In the genomic region with DNA sequence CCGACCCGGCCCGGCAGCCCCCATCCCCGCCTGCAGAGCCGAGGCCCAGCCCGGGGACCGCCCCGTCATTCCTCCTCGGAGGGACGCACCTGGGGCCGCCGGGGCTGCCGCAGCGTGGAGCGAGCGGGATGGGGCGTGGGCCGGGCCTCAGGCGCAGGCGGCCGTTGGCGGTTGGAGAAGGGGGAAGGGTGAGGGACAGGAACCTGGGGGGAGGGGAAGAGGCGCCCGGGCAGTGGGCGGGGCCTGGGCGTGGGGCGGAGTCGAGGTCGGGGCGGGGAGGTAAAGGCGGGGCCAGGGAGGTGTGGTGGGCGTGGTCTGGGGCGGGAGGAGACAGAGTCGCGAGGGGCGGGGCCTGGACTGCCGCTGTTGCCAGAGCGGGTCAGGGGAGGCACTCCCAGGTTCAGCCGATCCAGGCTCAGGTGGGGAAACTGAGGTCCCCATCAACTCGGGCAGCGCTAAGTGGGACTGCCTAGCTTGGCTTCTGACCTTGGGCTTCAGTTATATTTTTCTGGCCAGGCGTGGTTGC, we compare ENCODE assay signal across 8 cellular contexts. TPM values are rescaled to one million over a fixed set of nuclear protein-coding genes. Genes with fewer than 3 reads are reported as not detected.
DNase-seq lines count a peak whose midpoint lies in the region; ATAC-seq and TF ChIP-seq lines count a peak whose summit lies in the region.

A gene with protein sequence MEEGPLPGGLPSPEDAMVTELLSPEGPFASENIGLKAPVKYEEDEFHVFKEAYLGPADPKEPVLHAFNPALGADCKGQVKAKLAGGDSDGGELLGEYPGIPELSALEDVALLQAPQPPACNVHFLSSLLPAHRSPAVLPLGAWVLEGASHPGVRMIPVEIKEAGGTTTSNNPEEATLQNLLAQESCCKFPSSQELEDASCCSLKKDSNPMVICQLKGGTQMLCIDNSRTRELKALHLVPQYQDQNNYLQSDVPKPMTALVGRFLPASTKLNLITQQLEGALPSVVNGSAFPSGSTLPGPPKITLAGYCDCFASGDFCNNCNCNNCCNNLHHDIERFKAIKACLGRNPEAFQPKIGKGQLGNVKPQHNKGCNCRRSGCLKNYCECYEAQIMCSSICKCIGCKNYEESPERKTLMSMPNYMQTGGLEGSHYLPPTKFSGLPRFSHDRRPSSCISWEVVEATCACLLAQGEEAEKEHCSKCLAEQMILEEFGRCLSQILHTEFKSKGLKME (minus strand): TSS at position 190 of the 526 bp plus-strand sequence. CDS start 860 bp downstream, outside the sequence.

- no peak for TF ChIP-seq CTCF in neural crest cell (conservative IDR thresholded peaks at IDR 0.05)

- H3K4me1 Mint-ChIP-seq in IgD-negative memory B cell, result peaks cover 2 to 9% (median 5%) of the 10 kb centered on the region in 3 donors
- no peaks in the 10 kb centered on the region for H3K4me1 Mint-ChIP-seq in activated T-helper 1 cell treated with anti-CD3 and anti-CD28 coated beads, Interleukin-12 subunit alpha, Interleukin-12 subunit beta, Interleukin-2, Interleukin-4 antibody, amounts not matched to agents 30 ng/mL and 10 ng/mL and 1 ng/mL, durations not matched to agents 14 hours and 24 hours and 36 hours (ENCODE audit: low read depth)
- H3K4me1 Mint-ChIP-seq in neural crest cell, result peaks cover 33% of the 10 kb centered on the region
- H3K4me1 Mint-ChIP-seq in stimulated activated naive CD8-positive, alpha-beta T cell treated with anti-CD3 and anti-CD28 coated beads, Interleukin-15, amount 100 ng/mL, for 72 hours, result peaks cover 24% of the 10 kb centered on the region

- no peaks in the 10 kb centered on the region for H3K9me3 Mint-ChIP-seq in IgD-negative memory B cell
- H3K9me3 Mint-ChIP-seq in activated T-helper 1 cell treated with anti-CD3 and anti-CD28 coated beads, Interleukin-12 subunit alpha, Interleukin-12 subunit beta, Interleukin-2, Interleukin-4 antibody, amounts not matched to agents 30 ng/mL and 10 ng/mL and 1 ng/mL, durations not matched to agents 14 hours and 24 hours and 36 hours, result no peaks in the 10 kb centered on the region
- no peaks in the 10 kb centered on the region for H3K9me3 Mint-ChIP-seq in neural crest cell
- no peaks in the 10 kb centered on the region for H3K9me3 Mint-ChIP-seq in stimulated activated naive CD8-positive, alpha-beta T cell treated with anti-CD3 and anti-CD28 coated beads, Interleukin-15, amount 100 ng/mL, for 72 hours

- no peaks in the 10 kb centered on the region for H3K36me3 Mint-ChIP-seq in IgD-negative memory B cell
- peaks cover 4% of the 10 kb centered on the region for H3K36me3 Mint-ChIP-seq in activated T-helper 1 cell treated with anti-CD3 and anti-CD28 coated beads, Interleukin-12 subunit alpha, Interleukin-12 subunit beta, Interleukin-2, Interleukin-4 antibody, amounts not matched to agents 30 ng/mL and 10 ng/mL and 1 ng/mL, durations not matched to agents 14 hours and 24 hours and 36 hours (ENCODE audit: low read depth)
- H3K36me3 Mint-ChIP-seq in neural crest cell (ENCODE audit: low read depth), result no peaks in the 10 kb centered on the region

- H3K27me3 Mint-ChIP-seq in IgD-negative memory B cell (no peaks in the 10 kb centered on the region), neural crest cell (ENCODE audit: low read depth) (peaks cover 12% of the 10 kb centered on the region)
- H3K27me3 Mint-ChIP-seq in activated T-helper 1 cell treated with anti-CD3 and anti-CD28 coated beads, Interleukin-12 subunit alpha, Interleukin-12 subunit beta, Interleukin-2, Interleukin-4 antibody, amounts not matched to agents 30 ng/mL and 10 ng/mL and 1 ng/mL, durations not matched to agents 14 hours and 24 hours and 36 hours (ENCODE audit: insufficient read depth), result no peaks in the 10 kb centered on the region
- no peaks in the 10 kb centered on the region for H3K27me3 Mint-ChIP-seq in stimulated activated naive CD8-positive, alpha-beta T cell treated with anti-CD3 and anti-CD28 coated beads, Interleukin-15, amount 100 ng/mL, for 72 hours

- H3K4me3 Mint-ChIP-seq in IgD-negative memory B cell, result peak within 1 kb of the TSS; percentile 68 to 91 (median 83)
- H3K4me3 Mint-ChIP-seq in activated T-helper 1 cell treated with anti-CD3 and anti-CD28 coated beads, Interleukin-12 subunit alpha, Interleukin-12 subunit beta, Interleukin-2, Interleukin-4 antibody, amounts not matched to agents 30 ng/mL and 10 ng/mL and 1 ng/mL, durations not matched to agents 14 hours and 24 hours and 36 hours, result peak within 1 kb of the TSS; percentile 75
- peak within 1 kb of the TSS; percentile 58 for H3K4me3 Mint-ChIP-seq in neural crest cell
- peak within 1 kb of the TSS; percentile 74 to 77 for H3K4me3 Mint-ChIP-seq in stimulated activated naive CD8-positive, alpha-beta T cell treated with anti-CD3 and anti-CD28 coated beads, Interleukin-15, amount 100 ng/mL, for 72 hours

- ATAC-seq in stimulated activated naive CD8-positive, alpha-beta T cell treated with anti-CD3 and anti-CD28 coated beads, Interleukin-15, amount 100 ng/mL, for 72 hours, result peak; percentile 87
- ATAC-seq in HG03135 (IDR thresholded peaks at IDR 0.05; ENCODE audit: unreplicated experiment), result no peak

- peak; percentile 87 for DNase-seq in GDM1 (lab: John Stamatoyannopoulos, UW)
- DNase-seq in RPMI7951 (ENCODE audit: low read depth), result peak; percentile 68
- peak; percentile 83 for DNase-seq in activated T-helper 1 cell treated with anti-CD3 and anti-CD28 coated beads, Interleukin-12 subunit alpha, Interleukin-12 subunit beta, Interleukin-2, Interleukin-4 antibody, amounts not matched to agents 30 ng/mL and 10 ng/mL and 1 ng/mL, durations not matched to agents 14 hours and 24 hours and 36 hours (ENCODE audit: low spot score)
- peak; percentile 8 for DNase-seq in fibroblast of peridontal ligament (ENCODE audit: extremely low read depth)
- DNase-seq in neural crest cell (ENCODE audit: low read depth, low spot score), result peak; percentile 96
- peak; percentile 89 to 91 for DNase-seq in stimulated activated naive CD8-positive, alpha-beta T cell treated with anti-CD3 and anti-CD28 coated beads, Interleukin-15, amount 100 ng/mL, for 72 hours

- H3K27ac Mint-ChIP-seq in IgD-negative memory B cell (peak within 1 kb of the TSS in 1 of 3 donors; percentile 80), neural crest cell (ENCODE audit: unreplicated experiment) (no peak within 1 kb of the TSS)
- H3K27ac Mint-ChIP-seq in activated T-helper 1 cell treated with anti-CD3 and anti-CD28 coated beads, Interleukin-12 subunit alpha, Interleukin-12 subunit beta, Interleukin-2, Interleukin-4 antibody, amounts not matched to agents 30 ng/mL and 10 ng/mL and 1 ng/mL, durations not matched to agents 14 hours and 24 hours and 36 hours, result no peak within 1 kb of the TSS
- peak within 1 kb of the TSS; percentile 4 to 40 for H3K27ac Mint-ChIP-seq in stimulated activated naive CD8-positive, alpha-beta T cell treated with anti-CD3 and anti-CD28 coated beads, Interleukin-15, amount 100 ng/mL, for 72 hours

- intact Hi-C loops in activated T-helper 1 cell treated with anti-CD3 and anti-CD28 coated beads, Interleukin-12 subunit alpha, Interleukin-12 subunit beta, Interleukin-2, Interleukin-4 antibody, amounts not matched to agents 30 ng/mL and 10 ng/mL and 1 ng/mL, durations not matched to agents 14 hours and 24 hours and 36 hours (cut with micrococcal nuclease), result loop anchor here (1.0 to 10.0 kb wide), 5 partner anchors 88 to 923 kb away; partner anchors contain the start of genes IGHMBP2, LTO1, MRPL21 and PPP6R3

RNA-seq across cellular contexts. Expression of the gene that starts here (rescaled TPM):
- 5.1 TPM for polyA plus RNA-seq in IgD-negative memory B cell
- total RNA-seq in RPMI7951 (2014; rRNA removed; shearing (Covaris generic)), result 0.96 and 1.1 TPM in 2 replicates
- 1.0 and 2.1 TPM in 2 replicates for total RNA-seq in activated T-helper 1 cell treated with anti-CD3 and anti-CD28 coated beads, Interleukin-12 subunit alpha, Interleukin-12 subunit beta, Interleukin-2, Interleukin-4 antibody, amounts not matched to agents 30 ng/mL and 10 ng/mL and 1 ng/mL, durations not matched to agents 14 hours and 24 hours and 36 hours
- 4.2 and 6.8 TPM in 2 replicates for total RNA-seq in neural crest cell

Comparison
In these comparisons a context has a peak if more than half of its experiments do, and no peak if none do; other contexts are left out.
1. DNase-seq: peak in every context shown above with its lines; median percentile 96 in neural crest cell; 90 in stimulated activated naive CD8-positive, alpha-beta T cell treated with anti-CD3 and anti-CD28 coated beads, Interleukin-15, amount 100 ng/mL, for 72 hours; 87 in GDM1; 83 in activated T-helper 1 cell treated with anti-CD3 and anti-CD28 coated beads, Interleukin-12 subunit alpha, Interleukin-12 subunit beta, Interleukin-2, Interleukin-4 antibody, amounts not matched to agents 30 ng/mL and 10 ng/mL and 1 ng/mL, durations not matched to agents 14 hours and 24 hours and 36 hours; 68 in RPMI7951; 8 in fibroblast of peridontal ligament.
2. H3K27ac Mint-ChIP-seq: peak in stimulated activated naive CD8-positive, alpha-beta T cell treated with anti-CD3 and anti-CD28 coated beads, Interleukin-15, amount 100 ng/mL, for 72 hours (2 of 2); none in activated T-helper 1 cell treated with anti-CD3 and anti-CD28 coated beads, Interleukin-12 subunit alpha, Interleukin-12 subunit beta, Interleukin-2, Interleukin-4 antibody, amounts not matched to agents 30 ng/mL and 10 ng/mL and 1 ng/mL, durations not matched to agents 14 hours and 24 hours and 36 hours (single experiment) and neural crest cell (single experiment).
3. Peak in every context shown above with its lines, with median percentiles within 50 percentile points of each other: H3K4me3 Mint-ChIP-seq.